Comparison of ENCODE assay signal across 33 cellular contexts in the genomic region with DNA sequence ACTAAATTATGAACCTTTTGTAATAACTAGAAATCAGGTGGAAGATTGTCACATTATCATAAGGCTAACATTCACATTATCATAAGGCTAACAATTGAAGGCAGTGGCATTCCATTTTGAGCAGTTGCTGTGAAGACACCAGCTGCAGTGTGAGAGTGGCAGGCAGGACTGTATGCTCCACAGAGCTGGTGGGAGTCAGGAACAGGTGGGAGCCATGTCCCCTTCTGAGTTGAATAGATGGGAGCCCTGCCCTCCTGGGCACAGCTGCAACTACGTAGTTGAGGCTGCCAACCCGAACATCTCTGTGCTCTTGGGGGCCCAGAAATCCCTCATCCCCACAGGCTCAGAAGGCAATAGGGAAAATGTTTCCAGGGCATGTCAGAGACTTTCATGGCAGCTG.
"Had no signal": no experiment of that assay in that cellular context is flagged by ENCODE, and none has a peak within 500 bp of the region (broad histone marks: within the 10 kb centered on the region; RNA-seq: fewer than 3 reads in every experiment).

No MANE protein-coding gene starts in this region.

- H3K4me1 ChIP-seq: esophagus muscularis mucosa, foreskin keratinocyte, gastrocnemius medialis, heart left ventricle had no signal

- ATAC-seq: activated T-cell treated with anti-CD3 and anti-CD28 coated beads, Interleukin-2, amount 50 U/mL, for 72 hours; effector memory CD8-positive, alpha-beta T cell; foreskin keratinocyte; gastrocnemius medialis; heart left ventricle; T-helper 17 cell had no signal

- H3K4me3 Mint-ChIP-seq: activated CD4-positive, alpha-beta memory T cell treated with anti-CD3 and anti-CD28 coated beads, Interleukin-2, amount 10 ng/mL, durations not matched to agents 7 days and 5 days; activated CD4-positive, alpha-beta T cell treated with anti-CD3 and anti-CD28 coated beads, Interleukin-2, amount 10 ng/mL, durations not matched to agents 7 days and 5 days; activated naive CD8-positive, alpha-beta T cell; activated T-cell treated with anti-CD3 and anti-CD28 coated beads, Interleukin-2, amount 50 U/mL, for 24 hours; activated T-cell treated with anti-CD3 and anti-CD28 coated beads, Interleukin-2, amount 50 U/mL, for 72 hours; central memory CD8-positive, alpha-beta T cell; effector memory CD8-positive, alpha-beta T cell; T-helper 17 cell; T-helper 2 cell treated with Interferon-gamma antibody and Interleukin-4, amounts not matched to agents 5 μg/mL and 100 μg/mL, for 36 hours had no signal

- DNase-seq: activated CD4-positive, alpha-beta memory T cell treated with anti-CD3 and anti-CD28 coated beads, Interleukin-2, amount 10 ng/mL, durations not matched to agents 7 days and 5 days; activated CD4-positive, alpha-beta T cell treated with anti-CD3 and anti-CD28 coated beads for 4 hours; activated CD4-positive, alpha-beta T cell treated with anti-CD3 and anti-CD28 coated beads, Interleukin-2, amount 10 ng/mL, durations not matched to agents 7 days and 5 days; activated CD4-positive, alpha-beta T cell treated with anti-CD3 and anti-CD28 coated beads, Interleukin-2, amount 50 U/mL, for 4 hours; activated CD4-positive, CD25-positive, alpha-beta regulatory T cell; activated CD4-positive, CD25-positive, alpha-beta regulatory T cell treated with anti-CD3 and anti-CD28 coated beads, Interleukin-2, amount 50 U/mL, for 72 hours; activated CD8-positive, alpha-beta memory T cell treated with anti-CD3 and anti-CD28 coated beads, Interleukin-2, amount 50 U/mL, for 48 hours; activated gamma-delta T cell; activated naive CD4-positive, alpha-beta T cell treated with anti-CD3 and anti-CD28 coated beads, Interleukin-2, amount 50 U/mL, for 16 hours; activated naive CD4-positive, alpha-beta T cell treated with Interleukin-2 at 50 U/mL for 16 hours; activated T-cell treated with anti-CD3 and anti-CD28 coated beads for 4 hours; activated T-cell treated with anti-CD3 and anti-CD28 coated beads, Interleukin-2, amount 50 U/mL, for 24 hours; activated T-cell treated with anti-CD3 and anti-CD28 coated beads, Interleukin-2, amount 50 U/mL, for 72 hours; amniotic stem cell; anterior cingulate cortex; brain microvascular endothelial cell; cortex of kidney; dermis blood vessel endothelial cell; effector CD4-positive, alpha-beta T cell; effector memory CD8-positive, alpha-beta T cell; erythroblast; foreskin keratinocyte; gastrocnemius medialis; glutamatergic neuron; heart left ventricle; T-helper 1 cell; T-helper 17 cell; T1000; WERI-Rb-1 had no signal

- H3K4me1 Mint-ChIP-seq: activated CD4-positive, alpha-beta memory T cell treated with anti-CD3 and anti-CD28 coated beads, Interleukin-2, amount 10 ng/mL, durations not matched to agents 7 days and 5 days; activated CD4-positive, alpha-beta T cell treated with anti-CD3 and anti-CD28 coated beads, Interleukin-2, amount 10 ng/mL, durations not matched to agents 7 days and 5 days; central memory CD8-positive, alpha-beta T cell; T-helper 17 cell had no signal

- H3K27ac Mint-ChIP-seq: activated CD4-positive, alpha-beta memory T cell treated with anti-CD3 and anti-CD28 coated beads, Interleukin-2, amount 10 ng/mL, durations not matched to agents 7 days and 5 days; activated CD4-positive, alpha-beta T cell treated with anti-CD3 and anti-CD28 coated beads, Interleukin-2, amount 10 ng/mL, durations not matched to agents 7 days and 5 days; activated naive CD8-positive, alpha-beta T cell; activated T-cell treated with anti-CD3 and anti-CD28 coated beads, Interleukin-2, amount 50 U/mL, for 24 hours; activated T-cell treated with anti-CD3 and anti-CD28 coated beads, Interleukin-2, amount 50 U/mL, for 72 hours; effector memory CD8-positive, alpha-beta T cell; T-helper 17 cell; T-helper 2 cell treated with Interferon-gamma antibody and Interleukin-4, amounts not matched to agents 5 μg/mL and 100 μg/mL, for 36 hours had no signal

- H3K4me3 ChIP-seq: esophagus muscularis mucosa, gastrocnemius medialis, heart left ventricle had no signal

- H3K27me3 Mint-ChIP-seq: activated CD4-positive, alpha-beta memory T cell treated with anti-CD3 and anti-CD28 coated beads, Interleukin-2, amount 10 ng/mL, durations not matched to agents 7 days and 5 days; activated CD4-positive, alpha-beta T cell treated with anti-CD3 and anti-CD28 coated beads, Interleukin-2, amount 10 ng/mL, durations not matched to agents 7 days and 5 days; activated naive CD8-positive, alpha-beta T cell; activated T-cell treated with anti-CD3 and anti-CD28 coated beads, Interleukin-2, amount 50 U/mL, for 24 hours; central memory CD8-positive, alpha-beta T cell; effector memory CD8-positive, alpha-beta T cell; T-helper 17 cell had no signal

- H3K36me3 Mint-ChIP-seq: activated naive CD8-positive, alpha-beta T cell had no signal

- H3K27me3 ChIP-seq: brain microvascular endothelial cell, esophagus muscularis mucosa, foreskin keratinocyte, gastrocnemius medialis, heart left ventricle had no signal

- H3K36me3 ChIP-seq: brain microvascular endothelial cell, esophagus muscularis mucosa, gastrocnemius medialis, heart left ventricle, WERI-Rb-1 had no signal

- H3K9me3 ChIP-seq: gastrocnemius medialis had no signal

- H3K27ac ChIP-seq: brain microvascular endothelial cell, esophagus muscularis mucosa, foreskin keratinocyte, gastrocnemius medialis, heart left ventricle, WERI-Rb-1 had no signal
